In the genomic region with DNA sequence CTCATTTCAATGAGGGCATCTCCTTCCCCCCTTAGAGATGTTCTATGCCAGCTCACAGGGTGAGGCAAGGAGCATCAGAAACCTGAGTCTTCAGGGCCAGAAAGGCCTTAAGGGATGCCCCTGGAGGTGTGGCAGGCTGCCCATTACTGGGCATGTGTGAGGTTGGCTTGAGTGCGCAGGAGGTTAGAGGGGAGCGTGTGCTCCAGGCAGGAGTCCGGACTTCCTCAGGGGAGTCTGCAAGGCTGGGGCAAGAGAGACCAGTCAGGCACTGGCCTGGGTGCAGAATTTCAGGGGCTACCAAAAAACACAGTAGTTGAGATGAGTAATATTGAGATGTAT, we compare ENCODE assay signal across 8 cellular contexts. TPM values are rescaled to one million over a fixed set of nuclear protein-coding genes. Genes with fewer than 3 reads are reported as not detected.
DNase-seq lines count a peak whose midpoint lies in the region; ATAC-seq lines count a peak whose summit lies in the region.

No MANE protein-coding gene starts in this region.

- H3K9me3 Mint-ChIP-seq in T-helper 1 cell treated with Interleukin-12 subunit alpha and Interleukin-12 subunit beta and Interleukin-4 antibody, amounts not matched to agents 30 μg/mL and 1 μg/mL, for 36 hours = no peaks in the 10 kb centered on the region
- H3K9me3 Mint-ChIP-seq in activated T-helper 1 cell treated with anti-CD3 and anti-CD28 coated beads, Interleukin-12 subunit alpha, Interleukin-12 subunit beta, Interleukin-2, Interleukin-4 antibody, amounts not matched to agents 30 ng/mL and 10 ng/mL and 1 ng/mL, durations not matched to agents 14 hours and 24 hours and 36 hours = no peaks in the 10 kb centered on the region

- H3K27ac Mint-ChIP-seq in T-helper 1 cell treated with Interleukin-12 subunit alpha and Interleukin-12 subunit beta and Interleukin-4 antibody, amounts not matched to agents 30 μg/mL and 1 μg/mL, for 36 hours = peak overlapping the region; percentile 38
- H3K27ac Mint-ChIP-seq in activated T-helper 1 cell treated with anti-CD3 and anti-CD28 coated beads, Interleukin-12 subunit alpha, Interleukin-12 subunit beta, Interleukin-2, Interleukin-4 antibody, amounts not matched to agents 30 ng/mL and 10 ng/mL and 1 ng/mL, durations not matched to agents 14 hours and 24 hours and 36 hours = no peak overlapping the region

- peaks cover 0 to 5% (median 0%) of the 10 kb centered on the region in 5 donors for H3K36me3 ChIP-seq in subcutaneous abdominal adipose tissue (ENCODE audit: control insufficient read depth in 5 of 5, insufficient read depth in 5 of 5, low read length in 5 of 5)

- H3K4me1 Mint-ChIP-seq in T-helper 1 cell treated with Interleukin-12 subunit alpha and Interleukin-12 subunit beta and Interleukin-4 antibody, amounts not matched to agents 30 μg/mL and 1 μg/mL, for 36 hours (ENCODE audit: low read depth) = peaks cover 33% of the 10 kb centered on the region
- peaks cover 37% of the 10 kb centered on the region for H3K4me1 Mint-ChIP-seq in activated T-helper 1 cell treated with anti-CD3 and anti-CD28 coated beads, Interleukin-12 subunit alpha, Interleukin-12 subunit beta, Interleukin-2, Interleukin-4 antibody, amounts not matched to agents 30 ng/mL and 10 ng/mL and 1 ng/mL, durations not matched to agents 14 hours and 24 hours and 36 hours (ENCODE audit: low read depth)

- H3K27me3 Mint-ChIP-seq in T-helper 1 cell treated with Interleukin-12 subunit alpha and Interleukin-12 subunit beta and Interleukin-4 antibody, amounts not matched to agents 30 μg/mL and 1 μg/mL, for 36 hours (ENCODE audit: low read depth) = peaks cover 15% of the 10 kb centered on the region
- peaks cover 9% of the 10 kb centered on the region for H3K27me3 Mint-ChIP-seq in activated T-helper 1 cell treated with anti-CD3 and anti-CD28 coated beads, Interleukin-12 subunit alpha, Interleukin-12 subunit beta, Interleukin-2, Interleukin-4 antibody, amounts not matched to agents 30 ng/mL and 10 ng/mL and 1 ng/mL, durations not matched to agents 14 hours and 24 hours and 36 hours (ENCODE audit: insufficient read depth)

- peaks cover 0 to 12% (median 3%) of the 10 kb centered on the region in 5 donors for H3K27me3 ChIP-seq in subcutaneous abdominal adipose tissue (ENCODE audit: control insufficient read depth in 5 of 5, insufficient read depth in 4 of 5, low read length in 5 of 5)

- H3K4me1 ChIP-seq in subcutaneous abdominal adipose tissue (ENCODE audit: control insufficient read depth in 5 of 5, insufficient read depth in 5 of 5, low read length in 5 of 5) = peaks cover 13 to 82% (median 78%) of the 10 kb centered on the region in 5 donors

- peak overlapping the region; percentile 76 for H3K4me3 Mint-ChIP-seq in T-helper 1 cell treated with Interleukin-12 subunit alpha and Interleukin-12 subunit beta and Interleukin-4 antibody, amounts not matched to agents 30 μg/mL and 1 μg/mL, for 36 hours
- H3K4me3 Mint-ChIP-seq in activated T-helper 1 cell treated with anti-CD3 and anti-CD28 coated beads, Interleukin-12 subunit alpha, Interleukin-12 subunit beta, Interleukin-2, Interleukin-4 antibody, amounts not matched to agents 30 ng/mL and 10 ng/mL and 1 ng/mL, durations not matched to agents 14 hours and 24 hours and 36 hours = peak overlapping the region; percentile 77

- peak overlapping the region in 3 of 5 donors; percentile 35 to 56 (median 54) for H3K9ac ChIP-seq in subcutaneous abdominal adipose tissue (ENCODE audit: low read length in 5 of 5)

- no peak for DNase-seq in T-helper 1 cell
- DNase-seq in activated T-helper 1 cell treated with anti-CD3 and anti-CD28 coated beads, Interleukin-12 subunit alpha, Interleukin-12 subunit beta, Interleukin-2, Interleukin-4 antibody, amounts not matched to agents 30 ng/mL and 10 ng/mL and 1 ng/mL, durations not matched to agents 14 hours and 24 hours and 36 hours (ENCODE audit: low spot score) = no peak
- no peak for DNase-seq in NCI-H1436 treated with DMSO at 0.1 percent for 48 hours (lab: John Stamatoyannopoulos, UW)
- no peak for DNase-seq in activated effector memory CD4-positive, alpha-beta T cell treated with Interleukin-2 at 50 U/mL for 16 hours

- H3K27ac ChIP-seq in subcutaneous abdominal adipose tissue (ENCODE audit: low read depth, low read length) = peak overlapping the region; percentile 46

- intact Hi-C loops in activated T-helper 1 cell treated with anti-CD3 and anti-CD28 coated beads, Interleukin-12 subunit alpha, Interleukin-12 subunit beta, Interleukin-2, Interleukin-4 antibody, amounts not matched to agents 30 ng/mL and 10 ng/mL and 1 ng/mL, durations not matched to agents 14 hours and 24 hours and 36 hours (cut with micrococcal nuclease) = loop anchor here (10.0 kb wide), 1 partner anchor 353 kb away; no protein-coding TSS in a partner anchor

- no peak for ATAC-seq in GM21381 (IDR thresholded peaks at IDR 0.05; ENCODE audit: unreplicated experiment)

- no peaks in the 10 kb centered on the region for H3K36me3 Mint-ChIP-seq in T-helper 1 cell treated with Interleukin-12 subunit alpha and Interleukin-12 subunit beta and Interleukin-4 antibody, amounts not matched to agents 30 μg/mL and 1 μg/mL, for 36 hours (ENCODE audit: low read depth)
- no peaks in the 10 kb centered on the region for H3K36me3 Mint-ChIP-seq in activated T-helper 1 cell treated with anti-CD3 and anti-CD28 coated beads, Interleukin-12 subunit alpha, Interleukin-12 subunit beta, Interleukin-2, Interleukin-4 antibody, amounts not matched to agents 30 ng/mL and 10 ng/mL and 1 ng/mL, durations not matched to agents 14 hours and 24 hours and 36 hours (ENCODE audit: low read depth)

- H3K9me3 ChIP-seq in iPS-18c (ENCODE audit: control insufficient read depth, insufficient read depth, low read length) (peaks cover 2% of the 10 kb centered on the region), subcutaneous abdominal adipose tissue (ENCODE audit: control insufficient read depth in 5 of 5, low read length in 5 of 5) (no peaks in the 10 kb centered on the region)

- H3K4me3 ChIP-seq in iPS-18c (ENCODE audit: insufficient read depth, low read depth, low read length) (peak overlapping the region; percentile 69), subcutaneous abdominal adipose tissue (ENCODE audit: low read depth in 1 of 5, low read length in 5 of 5) (peak overlapping the region; percentile 56 to 74 (median 58))

RNA-seq across cellular contexts. Expression of gene LOXL1, which starts 1.9 kb away (rescaled TPM):
- 0.34 and 1.3 TPM in 2 replicates for total RNA-seq in activated T-helper 1 cell treated with anti-CD3 and anti-CD28 coated beads, Interleukin-12 subunit alpha, Interleukin-12 subunit beta, Interleukin-2, Interleukin-4 antibody, amounts not matched to agents 30 ng/mL and 10 ng/mL and 1 ng/mL, durations not matched to agents 14 hours and 24 hours and 36 hours

RNA-seq across cellular contexts. Expression of gene TBC1D21, which starts 54.8 kb away (rescaled TPM):
- total RNA-seq in activated T-helper 1 cell treated with anti-CD3 and anti-CD28 coated beads, Interleukin-12 subunit alpha, Interleukin-12 subunit beta, Interleukin-2, Interleukin-4 antibody, amounts not matched to agents 30 ng/mL and 10 ng/mL and 1 ng/mL, durations not matched to agents 14 hours and 24 hours and 36 hours = not detected in 2 replicates
